In the genomic region with DNA sequence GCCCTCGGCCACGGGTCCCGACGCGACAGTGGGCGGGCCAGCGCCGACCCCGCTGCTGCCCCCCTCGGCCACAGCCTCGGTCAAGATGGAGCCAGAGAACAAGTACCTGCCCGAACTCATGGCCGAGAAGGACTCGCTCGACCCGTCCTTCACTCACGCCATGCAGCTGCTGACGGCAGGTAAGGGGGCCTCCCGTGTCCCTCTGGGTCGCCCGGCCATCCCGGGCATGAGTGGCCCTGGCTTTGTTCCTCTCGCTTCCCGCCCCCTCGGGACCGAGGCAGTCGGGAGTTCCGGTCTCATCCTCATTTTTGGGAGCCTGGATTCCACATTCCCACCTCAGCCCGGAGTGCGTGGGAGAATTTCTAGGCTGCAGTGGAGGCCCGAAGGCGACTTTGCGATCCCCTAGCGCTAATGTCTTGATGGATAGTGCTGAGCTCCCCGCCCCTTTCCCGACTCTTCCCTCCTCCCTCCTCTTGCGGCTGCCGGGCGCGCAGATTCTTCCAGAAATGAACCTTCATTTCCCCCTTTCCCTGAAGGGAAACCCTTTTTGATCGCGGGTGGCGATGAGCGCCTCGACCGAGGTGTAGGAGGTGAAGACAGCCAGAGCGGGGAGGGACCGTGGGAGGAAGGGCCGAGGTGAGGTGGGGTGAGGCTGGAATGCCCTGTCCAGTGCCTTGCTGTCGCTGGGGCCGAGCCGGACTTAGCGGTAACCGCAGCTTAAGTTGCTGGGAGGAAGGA, we compare ENCODE assay signal across 1 cellular context.
TF ChIP-seq lines count a peak whose summit lies in the region.

No MANE protein-coding gene starts in this region.

TF ChIP-seq in GM12878, 131 proteins besides CTCF, POLR2A, EP300 and RAD21 (continued from another document and continues in another):
- TF ChIP-seq BACH1 (IDR thresholded peaks at IDR 0.05; ENCODE audit: borderline replicate concordance) (peak; percentile 17; the same call in 1 of the 2 replicates), EED (IDR thresholded peaks at IDR 0.05; ENCODE audit: low read depth) (peak; percentile 65), SREBF1 (IDR thresholded peaks at IDR 0.05; ENCODE audit: low read length) (no peak), ZNF384 (IDR thresholded peaks at IDR 0.05; ENCODE audit: borderline replicate concordance, low read depth, low read length) (no peak), JUND (IDR thresholded peaks at IDR 0.05; ENCODE audit: low read depth, low read length) (no peak), TCF12 (IDR thresholded peaks at IDR 0.05; ENCODE audit: low read depth, low read length) (0 out of 2 replicates have a peak, but pooled peaks have one; percentile 17), HDAC6 (IDR thresholded peaks at IDR 0.05; ENCODE audit: unreplicated experiment) (no peak), BCL11A (IDR thresholded peaks at IDR 0.05; ENCODE audit: low read depth, low read length) (no peak), NFIC (IDR thresholded peaks at IDR 0.05; ENCODE audit: low read depth, low read length) (no peak), SUZ12 (IDR thresholded peaks at IDR 0.05; ENCODE audit: unreplicated experiment) (no peak), SIN3A (IDR thresholded peaks at IDR 0.05; ENCODE audit: low read depth, low read length) (peak; percentile 43; the same call in 1 of the 2 replicates), FOXK2 (IDR thresholded peaks at IDR 0.05) (no peak), TAF1 (IDR thresholded peaks at IDR 0.05; ENCODE audit: borderline replicate concordance, low read depth, low read length) (no peak), ATF7 (IDR thresholded peaks at IDR 0.05; ENCODE audit: low read depth) (no peak), RCOR1 (conservative IDR thresholded peaks at IDR 0.05; ENCODE audit: low read depth, low read length) (no peak), EZH2 (IDR thresholded peaks at IDR 0.05; ENCODE audit: borderline replicate concordance, control insufficient read depth, low read depth, low read length) (no peak), CBX3 (IDR thresholded peaks at IDR 0.05; ENCODE audit: borderline replicate concordance, low read depth) (no peak), SMAD5 (IDR thresholded peaks at IDR 0.05; ENCODE audit: low read depth) (no peak), IKZF2 (IDR thresholded peaks at IDR 0.05) (peak; percentile 63 to 65; a peak in 3 of 4 replicates), CREB1 (IDR thresholded peaks at IDR 0.05; ENCODE audit: low read depth) (0 out of 2 replicates have a peak, but pooled peaks have one; percentile 22), NR2C2 (IDR thresholded peaks at IDR 0.05; ENCODE audit: borderline replicate concordance, control insufficient read depth, insufficient read length, low read depth) (no peak), STAT1 (conservative IDR thresholded peaks at IDR 0.05) (no peak), CHD1 (IDR thresholded peaks at IDR 0.05; ENCODE audit: low read depth, low read length) (no peak), RUNX3 (IDR thresholded peaks at IDR 0.05; ENCODE audit: low read length) (peak; percentile 69), BRCA1 (IDR thresholded peaks at IDR 0.05; ENCODE audit: low read depth, low read length) (no peak), KLF5 (IDR thresholded peaks at IDR 0.05; ENCODE audit: partially characterized antibody) (no peak), FOXM1 (IDR thresholded peaks at IDR 0.05; ENCODE audit: low read depth, low read length) (no peak), NBN (IDR thresholded peaks at IDR 0.05) (0 out of 2 replicates have a peak, but pooled peaks have one; percentile 19), PML (IDR thresholded peaks at IDR 0.05; ENCODE audit: low read length) (peak; percentile 18; the same call in 1 of the 2 replicates), SMARCA5 (IDR thresholded peaks at IDR 0.05) (no peak), NR2F1 (conservative IDR thresholded peaks at IDR 0.05) (no peak; the same call in 1 of the 2 replicates), PAX5 (IDR thresholded peaks at IDR 0.05; ENCODE audit: borderline replicate concordance, low read depth, low read length) (no peak), HDAC2 (IDR thresholded peaks at IDR 0.05) (no peak), NFYA (IDR thresholded peaks at IDR 0.05; ENCODE audit: borderline replicate concordance, low read depth, low read length) (no peak), STAT3 (IDR thresholded peaks at IDR 0.05; ENCODE audit: low read depth, low read length) (no peak)
- TF ChIP-seq, protein P1, sequence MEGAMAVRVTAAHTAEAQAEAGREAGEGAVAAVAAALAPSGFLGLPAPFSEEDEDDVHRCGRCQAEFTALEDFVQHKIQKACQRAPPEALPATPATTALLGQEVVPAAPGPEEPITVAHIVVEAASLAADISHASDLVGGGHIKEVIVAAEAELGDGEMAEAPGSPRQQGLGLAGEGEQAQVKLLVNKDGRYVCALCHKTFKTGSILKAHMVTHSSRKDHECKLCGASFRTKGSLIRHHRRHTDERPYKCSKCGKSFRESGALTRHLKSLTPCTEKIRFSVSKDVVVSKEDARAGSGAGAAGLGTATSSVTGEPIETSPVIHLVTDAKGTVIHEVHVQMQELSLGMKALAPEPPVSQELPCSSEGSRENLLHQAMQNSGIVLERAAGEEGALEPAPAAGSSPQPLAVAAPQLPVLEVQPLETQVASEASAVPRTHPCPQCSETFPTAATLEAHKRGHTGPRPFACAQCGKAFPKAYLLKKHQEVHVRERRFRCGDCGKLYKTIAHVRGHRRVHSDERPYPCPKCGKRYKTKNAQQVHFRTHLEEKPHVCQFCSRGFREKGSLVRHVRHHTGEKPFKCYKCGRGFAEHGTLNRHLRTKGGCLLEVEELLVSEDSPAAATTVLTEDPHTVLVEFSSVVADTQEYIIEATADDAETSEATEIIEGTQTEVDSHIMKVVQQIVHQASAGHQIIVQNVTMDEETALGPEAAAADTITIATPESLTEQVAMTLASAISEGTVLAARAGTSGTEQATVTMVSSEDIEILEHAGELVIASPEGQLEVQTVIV (IDR thresholded peaks at IDR 0.05; ENCODE audit: borderline replicate concordance, partially characterized antibody) = no peak
- TF ChIP-seq, protein P2, sequence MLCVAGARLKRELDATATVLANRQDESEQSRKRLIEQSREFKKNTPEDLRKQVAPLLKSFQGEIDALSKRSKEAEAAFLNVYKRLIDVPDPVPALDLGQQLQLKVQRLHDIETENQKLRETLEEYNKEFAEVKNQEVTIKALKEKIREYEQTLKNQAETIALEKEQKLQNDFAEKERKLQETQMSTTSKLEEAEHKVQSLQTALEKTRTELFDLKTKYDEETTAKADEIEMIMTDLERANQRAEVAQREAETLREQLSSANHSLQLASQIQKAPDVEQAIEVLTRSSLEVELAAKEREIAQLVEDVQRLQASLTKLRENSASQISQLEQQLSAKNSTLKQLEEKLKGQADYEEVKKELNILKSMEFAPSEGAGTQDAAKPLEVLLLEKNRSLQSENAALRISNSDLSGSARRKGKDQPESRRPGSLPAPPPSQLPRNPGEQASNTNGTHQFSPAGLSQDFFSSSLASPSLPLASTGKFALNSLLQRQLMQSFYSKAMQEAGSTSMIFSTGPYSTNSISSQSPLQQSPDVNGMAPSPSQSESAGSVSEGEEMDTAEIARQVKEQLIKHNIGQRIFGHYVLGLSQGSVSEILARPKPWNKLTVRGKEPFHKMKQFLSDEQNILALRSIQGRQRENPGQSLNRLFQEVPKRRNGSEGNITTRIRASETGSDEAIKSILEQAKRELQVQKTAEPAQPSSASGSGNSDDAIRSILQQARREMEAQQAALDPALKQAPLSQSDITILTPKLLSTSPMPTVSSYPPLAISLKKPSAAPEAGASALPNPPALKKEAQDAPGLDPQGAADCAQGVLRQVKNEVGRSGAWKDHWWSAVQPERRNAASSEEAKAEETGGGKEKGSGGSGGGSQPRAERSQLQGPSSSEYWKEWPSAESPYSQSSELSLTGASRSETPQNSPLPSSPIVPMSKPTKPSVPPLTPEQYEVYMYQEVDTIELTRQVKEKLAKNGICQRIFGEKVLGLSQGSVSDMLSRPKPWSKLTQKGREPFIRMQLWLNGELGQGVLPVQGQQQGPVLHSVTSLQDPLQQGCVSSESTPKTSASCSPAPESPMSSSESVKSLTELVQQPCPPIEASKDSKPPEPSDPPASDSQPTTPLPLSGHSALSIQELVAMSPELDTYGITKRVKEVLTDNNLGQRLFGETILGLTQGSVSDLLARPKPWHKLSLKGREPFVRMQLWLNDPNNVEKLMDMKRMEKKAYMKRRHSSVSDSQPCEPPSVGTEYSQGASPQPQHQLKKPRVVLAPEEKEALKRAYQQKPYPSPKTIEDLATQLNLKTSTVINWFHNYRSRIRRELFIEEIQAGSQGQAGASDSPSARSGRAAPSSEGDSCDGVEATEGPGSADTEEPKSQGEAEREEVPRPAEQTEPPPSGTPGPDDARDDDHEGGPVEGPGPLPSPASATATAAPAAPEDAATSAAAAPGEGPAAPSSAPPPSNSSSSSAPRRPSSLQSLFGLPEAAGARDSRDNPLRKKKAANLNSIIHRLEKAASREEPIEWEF (IDR thresholded peaks at IDR 0.05; ENCODE audit: insufficient replicate concordance, low read depth, low read length) = no peak
- TF ChIP-seq, protein P3, sequence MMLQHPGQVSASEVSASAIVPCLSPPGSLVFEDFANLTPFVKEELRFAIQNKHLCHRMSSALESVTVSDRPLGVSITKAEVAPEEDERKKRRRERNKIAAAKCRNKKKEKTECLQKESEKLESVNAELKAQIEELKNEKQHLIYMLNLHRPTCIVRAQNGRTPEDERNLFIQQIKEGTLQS (IDR thresholded peaks at IDR 0.05; ENCODE audit: borderline replicate concordance, extremely low read depth, low read depth, low read length) = no peak
- TF ChIP-seq, protein P4, sequence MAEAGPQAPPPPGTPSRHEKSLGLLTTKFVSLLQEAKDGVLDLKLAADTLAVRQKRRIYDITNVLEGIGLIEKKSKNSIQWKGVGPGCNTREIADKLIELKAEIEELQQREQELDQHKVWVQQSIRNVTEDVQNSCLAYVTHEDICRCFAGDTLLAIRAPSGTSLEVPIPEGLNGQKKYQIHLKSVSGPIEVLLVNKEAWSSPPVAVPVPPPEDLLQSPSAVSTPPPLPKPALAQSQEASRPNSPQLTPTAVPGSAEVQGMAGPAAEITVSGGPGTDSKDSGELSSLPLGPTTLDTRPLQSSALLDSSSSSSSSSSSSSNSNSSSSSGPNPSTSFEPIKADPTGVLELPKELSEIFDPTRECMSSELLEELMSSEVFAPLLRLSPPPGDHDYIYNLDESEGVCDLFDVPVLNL (IDR thresholded peaks at IDR 0.05; ENCODE audit: low read depth, low read length) = no peak
- TF ChIP-seq, protein P5, sequence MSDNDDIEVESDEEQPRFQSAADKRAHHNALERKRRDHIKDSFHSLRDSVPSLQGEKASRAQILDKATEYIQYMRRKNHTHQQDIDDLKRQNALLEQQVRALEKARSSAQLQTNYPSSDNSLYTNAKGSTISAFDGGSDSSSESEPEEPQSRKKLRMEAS (IDR thresholded peaks at IDR 0.05; ENCODE audit: low read depth, low read length) = no peak
- TF ChIP-seq, protein P6, sequence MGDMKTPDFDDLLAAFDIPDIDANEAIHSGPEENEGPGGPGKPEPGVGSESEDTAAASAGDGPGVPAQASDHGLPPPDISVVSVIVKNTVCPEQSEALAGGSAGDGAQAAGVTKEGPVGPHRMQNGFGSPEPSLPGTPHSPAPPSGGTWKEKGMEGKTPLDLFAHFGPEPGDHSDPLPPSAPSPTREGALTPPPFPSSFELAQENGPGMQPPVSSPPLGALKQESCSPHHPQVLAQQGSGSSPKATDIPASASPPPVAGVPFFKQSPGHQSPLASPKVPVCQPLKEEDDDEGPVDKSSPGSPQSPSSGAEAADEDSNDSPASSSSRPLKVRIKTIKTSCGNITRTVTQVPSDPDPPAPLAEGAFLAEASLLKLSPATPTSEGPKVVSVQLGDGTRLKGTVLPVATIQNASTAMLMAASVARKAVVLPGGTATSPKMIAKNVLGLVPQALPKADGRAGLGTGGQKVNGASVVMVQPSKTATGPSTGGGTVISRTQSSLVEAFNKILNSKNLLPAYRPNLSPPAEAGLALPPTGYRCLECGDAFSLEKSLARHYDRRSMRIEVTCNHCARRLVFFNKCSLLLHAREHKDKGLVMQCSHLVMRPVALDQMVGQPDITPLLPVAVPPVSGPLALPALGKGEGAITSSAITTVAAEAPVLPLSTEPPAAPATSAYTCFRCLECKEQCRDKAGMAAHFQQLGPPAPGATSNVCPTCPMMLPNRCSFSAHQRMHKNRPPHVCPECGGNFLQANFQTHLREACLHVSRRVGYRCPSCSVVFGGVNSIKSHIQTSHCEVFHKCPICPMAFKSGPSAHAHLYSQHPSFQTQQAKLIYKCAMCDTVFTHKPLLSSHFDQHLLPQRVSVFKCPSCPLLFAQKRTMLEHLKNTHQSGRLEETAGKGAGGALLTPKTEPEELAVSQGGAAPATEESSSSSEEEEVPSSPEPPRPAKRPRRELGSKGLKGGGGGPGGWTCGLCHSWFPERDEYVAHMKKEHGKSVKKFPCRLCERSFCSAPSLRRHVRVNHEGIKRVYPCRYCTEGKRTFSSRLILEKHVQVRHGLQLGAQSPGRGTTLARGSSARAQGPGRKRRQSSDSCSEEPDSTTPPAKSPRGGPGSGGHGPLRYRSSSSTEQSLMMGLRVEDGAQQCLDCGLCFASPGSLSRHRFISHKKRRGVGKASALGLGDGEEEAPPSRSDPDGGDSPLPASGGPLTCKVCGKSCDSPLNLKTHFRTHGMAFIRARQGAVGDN (IDR thresholded peaks at IDR 0.05) = no peak
- TF ChIP-seq, protein P7, sequence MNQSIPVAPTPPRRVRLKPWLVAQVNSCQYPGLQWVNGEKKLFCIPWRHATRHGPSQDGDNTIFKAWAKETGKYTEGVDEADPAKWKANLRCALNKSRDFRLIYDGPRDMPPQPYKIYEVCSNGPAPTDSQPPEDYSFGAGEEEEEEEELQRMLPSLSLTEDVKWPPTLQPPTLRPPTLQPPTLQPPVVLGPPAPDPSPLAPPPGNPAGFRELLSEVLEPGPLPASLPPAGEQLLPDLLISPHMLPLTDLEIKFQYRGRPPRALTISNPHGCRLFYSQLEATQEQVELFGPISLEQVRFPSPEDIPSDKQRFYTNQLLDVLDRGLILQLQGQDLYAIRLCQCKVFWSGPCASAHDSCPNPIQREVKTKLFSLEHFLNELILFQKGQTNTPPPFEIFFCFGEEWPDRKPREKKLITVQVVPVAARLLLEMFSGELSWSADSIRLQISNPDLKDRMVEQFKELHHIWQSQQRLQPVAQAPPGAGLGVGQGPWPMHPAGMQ (IDR thresholded peaks at IDR 0.05; ENCODE audit: borderline replicate concordance) = no peak
- TF ChIP-seq, protein P8, sequence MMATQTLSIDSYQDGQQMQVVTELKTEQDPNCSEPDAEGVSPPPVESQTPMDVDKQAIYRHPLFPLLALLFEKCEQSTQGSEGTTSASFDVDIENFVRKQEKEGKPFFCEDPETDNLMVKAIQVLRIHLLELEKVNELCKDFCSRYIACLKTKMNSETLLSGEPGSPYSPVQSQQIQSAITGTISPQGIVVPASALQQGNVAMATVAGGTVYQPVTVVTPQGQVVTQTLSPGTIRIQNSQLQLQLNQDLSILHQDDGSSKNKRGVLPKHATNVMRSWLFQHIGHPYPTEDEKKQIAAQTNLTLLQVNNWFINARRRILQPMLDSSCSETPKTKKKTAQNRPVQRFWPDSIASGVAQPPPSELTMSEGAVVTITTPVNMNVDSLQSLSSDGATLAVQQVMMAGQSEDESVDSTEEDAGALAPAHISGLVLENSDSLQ (IDR thresholded peaks at IDR 0.05) = 0 out of 2 replicates have a peak, but pooled peaks have one; percentile 3
- TF ChIP-seq, protein P9, sequence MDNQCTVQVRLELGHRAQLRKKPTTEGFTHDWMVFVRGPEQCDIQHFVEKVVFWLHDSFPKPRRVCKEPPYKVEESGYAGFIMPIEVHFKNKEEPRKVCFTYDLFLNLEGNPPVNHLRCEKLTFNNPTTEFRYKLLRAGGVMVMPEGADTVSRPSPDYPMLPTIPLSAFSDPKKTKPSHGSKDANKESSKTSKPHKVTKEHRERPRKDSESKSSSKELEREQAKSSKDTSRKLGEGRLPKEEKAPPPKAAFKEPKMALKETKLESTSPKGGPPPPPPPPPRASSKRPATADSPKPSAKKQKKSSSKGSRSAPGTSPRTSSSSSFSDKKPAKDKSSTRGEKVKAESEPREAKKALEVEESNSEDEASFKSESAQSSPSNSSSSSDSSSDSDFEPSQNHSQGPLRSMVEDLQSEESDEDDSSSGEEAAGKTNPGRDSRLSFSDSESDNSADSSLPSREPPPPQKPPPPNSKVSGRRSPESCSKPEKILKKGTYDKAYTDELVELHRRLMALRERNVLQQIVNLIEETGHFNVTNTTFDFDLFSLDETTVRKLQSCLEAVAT (IDR thresholded peaks at IDR 0.05) = peak; percentile 68; the same call in 1 of the 2 replicates
